ENCODE assay signal across 8 cellular contexts in genomic region chr19:11137542-11138384, GRCh38. TPM values are rescaled to one million over a fixed set of nuclear protein-coding genes. Genes with fewer than 3 reads are reported as not detected.
A peak's percentile ranks its signal among the peaks of the same experiment; 100 is the strongest.
DNase-seq lines count a peak whose midpoint lies in the region; ATAC-seq and TF ChIP-seq lines count a peak whose summit lies in the region.

No MANE protein-coding gene starts in this region.

- DNase-seq in H4 (ENCODE audit: low spot score) (peak; percentile 88), NCI-H446 treated with DMSO at 0.1 percent for 48 hours (lab: John Stamatoyannopoulos, UW) (peak; percentile 86), colonic mucosa (peak; percentile 80), kidney tubule cell (ENCODE audit: low spot score) (peak; percentile 93)
- DNase-seq in activated CD4-positive, alpha-beta T cell treated with anti-CD3 and anti-CD28 coated beads for 4 hours = peak; percentile 39 to 51
- DNase-seq in stimulated activated CD4-positive, alpha-beta T cell treated with anti-CD3 and anti-CD28 coated beads, Interleukin-12 subunit alpha, Interleukin-12 subunit beta, amount 100 ng/mL, for 48 hours (ENCODE audit: low read depth in 2 of 3, low spot score in 1 of 3) = peak; percentile 24 to 55 (median 48)

- H3K27me3 ChIP-seq in ACC112 (ENCODE audit: insufficient read depth, low read length) = no peaks in the 10 kb centered on the region
- no peaks in the 10 kb centered on the region for H3K27me3 ChIP-seq in colonic mucosa

- ATAC-seq in HG03378 (IDR thresholded peaks at IDR 0.05; ENCODE audit: unreplicated experiment) = no peak

- no peak overlapping the region for H2AFZ ChIP-seq in ACC112 (ENCODE audit: low read length, unreplicated experiment)

- H3K27ac ChIP-seq in ACC112 (ENCODE audit: low read depth, low read length) (peak overlapping the region; percentile 79), colonic mucosa (peak overlapping the region; percentile 68)

- H3K36me3 ChIP-seq in ACC112 (ENCODE audit: insufficient read depth, low read length) (no peaks in the 10 kb centered on the region), colonic mucosa (no peaks in the 10 kb centered on the region)

- no peaks in the 10 kb centered on the region for H3K9me3 ChIP-seq in colonic mucosa

- no peaks in the 10 kb centered on the region for H3K79me2 ChIP-seq in ACC112 (ENCODE audit: control insufficient read depth, insufficient read depth, low read length, unreplicated experiment)

- intact Hi-C loops in colonic mucosa (cut with DNase I) = loop anchor here (1.0 kb wide), 1 partner anchor 67 kb away; no protein-coding TSS in a partner anchor

- peak overlapping the region in 1 of 2 donors; percentile 60 for H3K9ac ChIP-seq in colonic mucosa (ENCODE audit: low read depth in 2 of 2, low read length in 2 of 2)

- H3K4me3 ChIP-seq in ACC112 (ENCODE audit: low read depth, low read length) (peak overlapping the region; percentile 46), colonic mucosa (peak overlapping the region; percentile 10)

- peak; percentile 72 for TF ChIP-seq CTCF in colonic mucosa (IDR thresholded peaks at IDR 0.05)

- H3K4me1 ChIP-seq in ACC112 (ENCODE audit: control insufficient read depth, insufficient read depth, low read length, unreplicated experiment) = peaks cover 22% of the 10 kb centered on the region
- H3K4me1 ChIP-seq in colonic mucosa = peaks cover 9% of the 10 kb centered on the region

RNA-seq across cellular contexts. Expression of gene SPC24, which starts 17.8 kb away (rescaled TPM):
- total RNA-seq in H4 (2014; rRNA removed; shearing (Covaris generic)) = 32.6 and 37.8 TPM in 2 replicates
- 10 to 100 TPM in 1 of 2 donors, 1 to 10 TPM in 1; 9.4 to 47.6 TPM for total RNA-seq in colonic mucosa

RNA-seq across cellular contexts. Expression of gene LDLR, which starts 48.5 kb away (rescaled TPM):
- total RNA-seq in H4 (2014; rRNA removed; shearing (Covaris generic)) = 82.0 and 87.2 TPM in 2 replicates
- total RNA-seq in colonic mucosa = 100 to 1,000 TPM in 1 of 2 donors, 10 to 100 TPM in 1; 65.0 to 190 TPM

RNA-seq across cellular contexts. Expression of gene KANK2, which starts 59.6 kb away (rescaled TPM):
- 63.8 and 79.8 TPM in 2 replicates for total RNA-seq in H4 (2014; rRNA removed; shearing (Covaris generic))
- 10 to 100 TPM; 44.1 to 87.8 TPM for total RNA-seq in colonic mucosa
